ENCODE assay signal across 11 cellular contexts in the genomic region with DNA sequence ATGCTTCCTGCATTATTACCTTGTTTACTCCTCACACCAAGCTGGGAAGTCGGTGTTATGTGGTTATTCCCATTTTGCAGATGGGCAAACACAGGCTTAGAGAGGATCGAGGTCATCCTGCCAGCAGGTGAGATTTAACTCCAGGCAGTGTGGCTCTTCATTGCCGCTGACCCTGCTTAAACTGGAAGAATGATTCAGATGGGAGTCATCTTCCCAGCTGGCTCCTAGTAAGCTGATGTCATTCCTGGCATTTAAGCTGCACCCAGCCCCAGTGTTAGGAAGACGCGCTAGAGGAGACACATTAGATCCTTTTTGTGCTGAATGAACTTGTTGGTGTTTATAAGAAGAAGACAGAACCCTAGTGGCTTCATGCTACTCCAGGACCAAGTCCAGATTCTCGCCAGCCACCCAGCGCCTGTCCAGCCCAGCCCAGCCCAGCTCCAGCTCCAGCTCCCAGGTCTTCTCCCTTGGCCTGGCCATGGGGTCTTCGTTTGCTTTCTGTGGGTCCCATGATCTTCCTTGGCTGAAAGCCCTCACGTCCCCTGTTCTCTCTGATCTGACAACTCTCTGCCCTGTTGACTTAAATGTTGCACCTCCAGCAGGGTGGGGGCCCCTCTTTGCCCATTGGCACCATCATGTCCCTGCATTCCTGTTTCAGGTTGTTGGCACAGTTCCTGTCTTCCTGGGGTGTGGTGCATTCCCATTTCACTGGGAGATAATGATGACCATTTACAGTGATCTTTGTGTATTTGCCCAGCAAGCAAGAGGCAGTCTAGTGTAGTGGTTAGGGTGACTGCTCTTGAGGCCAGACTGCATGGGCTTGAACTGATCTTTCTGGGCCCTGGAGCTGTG. TPM values are rescaled to one million over a fixed set of nuclear protein-coding genes. Genes with fewer than 3 reads are reported as not detected.
DNase-seq lines count a peak whose midpoint lies in the region; TF ChIP-seq lines count a peak whose summit lies in the region.
"Had no signal": no experiment of that assay in that cellular context is flagged by ENCODE, and none has a peak within 500 bp of the region (broad histone marks: within the 10 kb centered on the region; RNA-seq: fewer than 3 reads in every experiment).

No MANE protein-coding gene starts in this region.

- 70 to 76% methylated on average over 9 of the region's 9 CpGs for WGBS in sigmoid colon, 2 donors
- WGBS in thyroid gland, 2 donors: 72 to 74% methylated on average over 9 of the region's 9 CpGs

- H3K4me1 ChIP-seq in SJSA1 (replicated peaks) (peaks cover 15% of the 10 kb centered on the region), sigmoid colon (peaks cover 0 to 23% (median 19%) of the 10 kb centered on the region in 4 donors), thyroid gland (peaks cover 0 to 9% of the 10 kb centered on the region in 2 donors)

- H3K27me3 Mint-ChIP-seq in activated T-cell treated with anti-CD3 and anti-CD28 coated beads, Interleukin-2, amount 50 U/mL, for 24 hours: peaks cover 6% of the 10 kb centered on the region

- no peak overlapping the region for H3K4me3 ChIP-seq in SJSA1
- H3K4me3 ChIP-seq in foreskin fibroblast (ENCODE audit: low read depth in 1 of 2, low read length in 2 of 2): no peak overlapping the region
- no peak overlapping the region for H3K4me3 ChIP-seq in sigmoid colon
- H3K4me3 ChIP-seq in thyroid gland (replicated peaks in 1 of 3): no peak overlapping the region
- H3K4me3 ChIP-seq: cardiac muscle cell had no signal

- H3K36me3 Mint-ChIP-seq in activated T-cell treated with anti-CD3 and anti-CD28 coated beads, Interleukin-2, amount 50 U/mL, for 24 hours (ENCODE audit: low read depth): no peaks in the 10 kb centered on the region

- H3K27me3 ChIP-seq in SJSA1 (replicated peaks) (no peaks in the 10 kb centered on the region), sigmoid colon (no peaks in the 10 kb centered on the region), thyroid gland (no peaks in the 10 kb centered on the region)
- H3K27me3 ChIP-seq: cardiac muscle cell had no signal

- H3K4me1 Mint-ChIP-seq in activated T-cell treated with anti-CD3 and anti-CD28 coated beads, Interleukin-2, amount 50 U/mL, for 24 hours (ENCODE audit: low read depth): peaks cover 7% of the 10 kb centered on the region

- no peak overlapping the region for H3K27ac Mint-ChIP-seq in activated T-cell treated with anti-CD3 and anti-CD28 coated beads, Interleukin-2, amount 50 U/mL, for 24 hours

- no peak overlapping the region for H3K4me3 Mint-ChIP-seq in activated T-cell treated with anti-CD3 and anti-CD28 coated beads, Interleukin-2, amount 50 U/mL, for 24 hours
- H3K4me3 Mint-ChIP-seq: nephron had no signal

- TF ChIP-seq POLR2A in sigmoid colon (IDR thresholded peaks at IDR 0.05) (no peak), thyroid gland (IDR thresholded peaks at IDR 0.05) (no peak)

- H3K9me3 Mint-ChIP-seq in activated T-cell treated with anti-CD3 and anti-CD28 coated beads, Interleukin-2, amount 50 U/mL, for 24 hours: no peaks in the 10 kb centered on the region

- TF ChIP-seq CTCF in foreskin fibroblast (IDR thresholded peaks at IDR 0.05; ENCODE audit: low read depth, low read length): no peak
- no peak for TF ChIP-seq CTCF in sigmoid colon (IDR thresholded peaks at IDR 0.05)
- TF ChIP-seq CTCF in thyroid gland (IDR thresholded peaks at IDR 0.05): no peak

- no peak for TF ChIP-seq EP300 in sigmoid colon (IDR thresholded peaks at IDR 0.05)

- intact Hi-C loops in sigmoid colon (cut with DNase I) (no loop called here), thyroid gland (cut with DNase I) (no loop called here)

- H3K9me3 ChIP-seq in SJSA1 (replicated peaks) (no peaks in the 10 kb centered on the region), sigmoid colon (no peaks in the 10 kb centered on the region), thyroid gland (no peaks in the 10 kb centered on the region)

- peak; percentile 94 for DNase-seq in ELR (ENCODE audit: low read depth)
- peak; percentile 67 to 76 for DNase-seq in SJSA1 (ENCODE audit: low read depth in 1 of 2, low spot score in 2 of 2)
- DNase-seq in foreskin fibroblast: peak; percentile 89 to 95
- peak; percentile 85 for DNase-seq in sigmoid colon
- DNase-seq in effector CD4-positive, alpha-beta T cell: no peak
- no peak for DNase-seq in thyroid gland
- DNase-seq in activated T-cell treated with anti-CD3 and anti-CD28 coated beads, Interleukin-2, amount 50 U/mL, for 24 hours: no peak
- no peak for DNase-seq in NCI-H2081 (lab: John Stamatoyannopoulos, UW)
- DNase-seq: T-helper 1 cell had no signal

- no peaks in the 10 kb centered on the region for H3K36me3 ChIP-seq in SJSA1
- no peaks in the 10 kb centered on the region for H3K36me3 ChIP-seq in sigmoid colon
- H3K36me3 ChIP-seq in thyroid gland: no peaks in the 10 kb centered on the region
- H3K36me3 ChIP-seq: cardiac muscle cell had no signal

- H3K27ac ChIP-seq in SJSA1 (0 out of 2 replicates have a peak overlapping the region, but pooled peaks have one; percentile 4), sigmoid colon (peak overlapping the region; percentile 62 to 80 (median 67)), thyroid gland (no peak overlapping the region)
- H3K27ac ChIP-seq: cardiac muscle cell had no signal

RNA-seq across cellular contexts. Expression of a gene that starts 13.6 kb away (rescaled TPM):
- 22.3 and 33.0 TPM in 2 replicates for total RNA-seq in SJSA1 (2014; rRNA removed; shearing (Covaris generic))
- 10 to 100 TPM; 18.9 to 21.6 (median 20.0) TPM for total RNA-seq in sigmoid colon
- 10 to 100 TPM in 1 of 3 donors, 1 to 10 TPM in 2; 6.9 to 20.5 (median 8.4) TPM for polyA plus RNA-seq in sigmoid colon
- 10 to 100 TPM in 2 of 4 donors, 1 to 10 TPM in 2; 6.7 to 34.9 (median 11.0) TPM for total RNA-seq in thyroid gland

Comparison
In these comparisons a context has a peak if more than half of its experiments do, and no peak if none do; other contexts are left out.
1. DNase-seq: peak in ELR (single experiment), SJSA1 (2 of 2), foreskin fibroblast (2 of 2) and sigmoid colon (single experiment); none in effector CD4-positive, alpha-beta T cell (single experiment), thyroid gland (0 of 2), activated T-cell treated with anti-CD3 and anti-CD28 coated beads, Interleukin-2, amount 50 U/mL, for 24 hours (single experiment) and NCI-H2081 (0 of 2).
2. H3K27ac ChIP-seq: peak in SJSA1 (single experiment) and sigmoid colon (4 of 4); none in thyroid gland (0 of 3).